In genomic region chr1:202086579-202087350, GRCh38 we compare ENCODE assay signal across 13 cellular contexts. TPM values are rescaled to one million over a fixed set of nuclear protein-coding genes. Genes with fewer than 3 reads are reported as not detected.
DNase-seq lines count a peak whose midpoint lies in the region; ATAC-seq and TF ChIP-seq lines count a peak whose summit lies in the region.
"Had no signal": no experiment of that assay in that cellular context is flagged by ENCODE, and none has a peak within 500 bp of the region (broad histone marks: within the 10 kb centered on the region; RNA-seq: fewer than 3 reads in every experiment).

No MANE protein-coding gene starts in this region.

- no peaks in the 10 kb centered on the region for H3K9me3 Mint-ChIP-seq in nephron progenitor cell
- H3K9me3 Mint-ChIP-seq in activated CD8-positive, alpha-beta T cell treated with anti-CD3 and anti-CD28 coated beads, Interleukin-2, amount 10 ng/mL, durations not matched to agents 7 days and 5 days (ENCODE audit: insufficient read depth) = no peaks in the 10 kb centered on the region
- H3K9me3 Mint-ChIP-seq: CD4-positive, alpha-beta T cell had no signal

- H3K4me1 Mint-ChIP-seq in nephron progenitor cell = peaks cover 49% of the 10 kb centered on the region
- H3K4me1 Mint-ChIP-seq in activated CD8-positive, alpha-beta T cell treated with anti-CD3 and anti-CD28 coated beads, Interleukin-2, amount 10 ng/mL, durations not matched to agents 7 days and 5 days (ENCODE audit: low read depth) = no peaks in the 10 kb centered on the region

- H3K9me3 ChIP-seq in colonic mucosa = no peaks in the 10 kb centered on the region

- H3K4me3 ChIP-seq in LNCaP clone FGC (ENCODE audit: low read depth, low read length) = no peak overlapping the region
- H3K4me3 ChIP-seq in colonic mucosa = no peak overlapping the region
- H3K4me3 ChIP-seq: SK-N-MC had no signal

- H3K36me3 ChIP-seq in colonic mucosa = no peaks in the 10 kb centered on the region

- no peak overlapping the region for H3K4me3 Mint-ChIP-seq in nephron progenitor cell
- H3K4me3 Mint-ChIP-seq in activated CD8-positive, alpha-beta T cell treated with anti-CD3 and anti-CD28 coated beads, Interleukin-2, amount 10 ng/mL, durations not matched to agents 7 days and 5 days = no peak overlapping the region
- H3K4me3 Mint-ChIP-seq: CD4-positive, alpha-beta T cell had no signal

- POLR2A ChIA-PET in activated CD8-positive, alpha-beta T cell treated with anti-CD3 and anti-CD28 coated beads, Interleukin-2, amount 10 ng/mL, durations not matched to agents 7 days and 5 days (lab: Charles Lee) = interaction anchor here (0.6 kb wide), 1 partner anchor 9 kb away, joined by 3 read pairs; no protein-coding TSS in a partner anchor

- H3K27me3 ChIP-seq in colonic mucosa = no peaks in the 10 kb centered on the region

- no peaks in the 10 kb centered on the region for H3K36me3 Mint-ChIP-seq in nephron progenitor cell (ENCODE audit: low read depth)
- H3K36me3 Mint-ChIP-seq in activated CD8-positive, alpha-beta T cell treated with anti-CD3 and anti-CD28 coated beads, Interleukin-2, amount 10 ng/mL, durations not matched to agents 7 days and 5 days (ENCODE audit: low read depth) = no peaks in the 10 kb centered on the region

- TF ChIP-seq CTCF in LNCaP clone FGC (IDR thresholded peaks at IDR 0.05; ENCODE audit: control insufficient read depth, extremely low read depth, insufficient read depth) (no peak), colonic mucosa (IDR thresholded peaks at IDR 0.05) (no peak), nephron progenitor cell (IDR thresholded peaks at IDR 0.05) (no peak)

- CTCF ChIA-PET in activated CD8-positive, alpha-beta T cell treated with anti-CD3 and anti-CD28 coated beads, Interleukin-2, amount 10 ng/mL, durations not matched to agents 7 days and 5 days (lab: Charles Lee) = no interaction called here

- DNase-seq in D341Med (ENCODE audit: low spot score) = peak; percentile 24
- DNase-seq in LNCaP clone FGC (ENCODE audit: low read depth) = peak; percentile 79
- DNase-seq in colonic mucosa = peak; percentile 95
- DNase-seq in nephron progenitor cell = no peak
- DNase-seq in foreskin melanocyte = no peak
- no peak for DNase-seq in mesenteric fat pad (ENCODE audit: low spot score)
- no peak for DNase-seq in activated CD8-positive, alpha-beta T cell treated with anti-CD3 and anti-CD28 coated beads, Interleukin-2, amount 10 ng/mL, durations not matched to agents 7 days and 5 days
- no peak for DNase-seq in stimulated activated CD4-positive, alpha-beta T cell treated with anti-CD3 and anti-CD28 coated beads, Interleukin-15, amount 100 ng/mL, for 24 hours
- DNase-seq: activated CD4-positive, alpha-beta T cell treated with anti-CD3 and anti-CD28 coated beads, Interleukin-2, amount 50 U/mL, for 1 hour; CD4-positive, alpha-beta T cell; glutamatergic neuron; stimulated activated naive CD4-positive, alpha-beta T cell had no signal

- peaks cover 9% of the 10 kb centered on the region for H3K27me3 Mint-ChIP-seq in nephron progenitor cell (ENCODE audit: low read depth, poor library complexity)
- H3K27me3 Mint-ChIP-seq in activated CD8-positive, alpha-beta T cell treated with anti-CD3 and anti-CD28 coated beads, Interleukin-2, amount 10 ng/mL, durations not matched to agents 7 days and 5 days (ENCODE audit: low read depth) = peaks cover 2% of the 10 kb centered on the region

- intact Hi-C loops in colonic mucosa (cut with DNase I) = loop anchor here (2.0 kb wide), 1 partner anchor 68 kb away; no protein-coding TSS in a partner anchor

- no peak for ATAC-seq in activated CD8-positive, alpha-beta T cell treated with anti-CD3 and anti-CD28 coated beads, Interleukin-2, amount 10 ng/mL, durations not matched to agents 7 days and 5 days

- peak overlapping the region in 1 of 2 donors; percentile 89 for H3K9ac ChIP-seq in colonic mucosa (ENCODE audit: low read depth in 2 of 2, low read length in 2 of 2)

- no peaks in the 10 kb centered on the region for H3K4me1 ChIP-seq in colonic mucosa

- peak overlapping the region; percentile 88 for H3K27ac ChIP-seq in colonic mucosa
- H3K27ac ChIP-seq: SK-N-MC had no signal

- H3K27ac Mint-ChIP-seq in nephron progenitor cell = peak overlapping the region; percentile 81
- no peak overlapping the region for H3K27ac Mint-ChIP-seq in activated CD8-positive, alpha-beta T cell treated with anti-CD3 and anti-CD28 coated beads, Interleukin-2, amount 10 ng/mL, durations not matched to agents 7 days and 5 days
- H3K27ac Mint-ChIP-seq: CD4-positive, alpha-beta T cell had no signal

RNA-seq across cellular contexts. Expression of gene GPR37L1, which starts 36.0 kb away (rescaled TPM):
- total RNA-seq in colonic mucosa = 1 to 10 TPM; 1.6 to 3.1 TPM
- not detected for total RNA-seq in mesenteric fat pad
- total RNA-seq in activated CD8-positive, alpha-beta T cell treated with anti-CD3 and anti-CD28 coated beads, Interleukin-2, amount 10 ng/mL, durations not matched to agents 7 days and 5 days = not detected
- total RNA-seq: CD4-positive, alpha-beta T cell had no signal

RNA-seq across cellular contexts. Expression of gene ARL8A, which starts 57.8 kb away (rescaled TPM):
- total RNA-seq in colonic mucosa = 10 to 100 TPM; 30.3 to 57.0 TPM
- total RNA-seq in mesenteric fat pad = 106 TPM
- total RNA-seq in activated CD8-positive, alpha-beta T cell treated with anti-CD3 and anti-CD28 coated beads, Interleukin-2, amount 10 ng/mL, durations not matched to agents 7 days and 5 days = 10 to 100 TPM; 39.7 to 42.0 TPM

Comparison
In these comparisons a context has a peak if more than half of its experiments do, and no peak if none do; other contexts are left out.
1. DNase-seq: peak in D341Med (single experiment), LNCaP clone FGC (single experiment) and colonic mucosa (single experiment); none in nephron progenitor cell (single experiment), foreskin melanocyte (single experiment), mesenteric fat pad (single experiment), activated CD8-positive, alpha-beta T cell treated with anti-CD3 and anti-CD28 coated beads, Interleukin-2, amount 10 ng/mL, durations not matched to agents 7 days and 5 days (single experiment) and stimulated activated CD4-positive, alpha-beta T cell treated with anti-CD3 and anti-CD28 coated beads, Interleukin-15, amount 100 ng/mL, for 24 hours (single experiment).